12 cellular contexts compared by ENCODE assay signal in genomic region chr2:98924038-98924437, GRCh38. TPM values are rescaled to one million over a fixed set of nuclear protein-coding genes. Genes with fewer than 3 reads are reported as not detected.
DNase-seq lines count a peak whose midpoint lies in the region; TF ChIP-seq lines count a peak whose summit lies in the region.
"Had no signal": no experiment of that assay in that cellular context is flagged by ENCODE, and none has a peak within 500 bp of the region (broad histone marks: within the 10 kb centered on the region; RNA-seq: fewer than 3 reads in every experiment).

No MANE protein-coding gene starts in this region.

- DNase-seq in DMS 273 (lab: John Stamatoyannopoulos, UW; ENCODE audit: unreplicated experiment) = peak; percentile 70
- DNase-seq in DMS79 treated with DMSO at 0.1 percent for 48 hours (lab: John Stamatoyannopoulos, UW) = peak; percentile 75
- DNase-seq in posterior vena cava (ENCODE audit: low spot score) = peak; percentile 49
- no peak for DNase-seq in cortex of kidney (lab: John Stamatoyannopoulos, UW)
- no peak for DNase-seq in HEK293T (ENCODE audit: extremely low spot score)
- DNase-seq in cardiac septum (ENCODE audit: low spot score) = no peak
- DNase-seq: BE2C; CD4-positive, alpha-beta memory T cell; GM23248; IMR-90 had no signal

- intact Hi-C loops in posterior vena cava (cut with DNase I) = no loop called here
- intact Hi-C loops in cardiac septum (cut with DNase I) = no loop called here

- CTCF ChIA-PET in HEK293T (lab: Yijun Ruan, JAX) = no interaction called here

- POLR2A ChIA-PET in HEK293T (lab: Yijun Ruan, JAX) = no interaction called here

- H3K27ac ChIP-seq in angular gyrus (ENCODE audit: low read depth, low read length) = peak overlapping the region; percentile 19
- H3K27ac ChIP-seq: C4-2B, GM23248 had no signal

TF ChIP-seq in HEK293T, 16 proteins besides CTCF, POLR2A, EP300 and RAD21:
- no peak for TF ChIP-seq ELF4 (IDR thresholded peaks at IDR 0.05)
- no peak for TF ChIP-seq FOXA1 (IDR thresholded peaks at IDR 0.05)
- TF ChIP-seq LEF1 (IDR thresholded peaks at IDR 0.05; ENCODE audit: borderline replicate concordance) = no peak
- no peak for TF ChIP-seq ZNF384 (IDR thresholded peaks at IDR 0.05)
- TF ChIP-seq ARNT (IDR thresholded peaks at IDR 0.05) = no peak
- no peak for TF ChIP-seq FOXK2 (IDR thresholded peaks at IDR 0.05)
- TF ChIP-seq PKNOX1 (IDR thresholded peaks at IDR 0.05) = no peak
- TF ChIP-seq L3MBTL2 (conservative IDR thresholded peaks at IDR 0.05) = no peak
- no peak for TF ChIP-seq SP1 (IDR thresholded peaks at IDR 0.05)
- no peak for TF ChIP-seq CTBP1 (IDR thresholded peaks at IDR 0.05; ENCODE audit: borderline replicate concordance)
- TF ChIP-seq HDGF (IDR thresholded peaks at IDR 0.05; ENCODE audit: borderline replicate concordance) = no peak
- no peak for TF ChIP-seq SUZ12 (IDR thresholded peaks at IDR 0.05)
TF ChIP-seq in HEK293T: peak in this region for 0.

RNA-seq across cellular contexts. Expression of gene CRACDL, which starts 12.0 kb away (rescaled TPM):
- total RNA-seq in posterior vena cava (1 to 10 TPM; 3.5 to 6.8 TPM), cardiac septum (3.3 TPM)
- total RNA-seq: GM23248, IMR-90 had no signal

Comparison
In these comparisons a context has a peak if more than half of its experiments do, and no peak if none do; other contexts are left out.
1. DNase-seq: peak in DMS 273 (single experiment), DMS79 treated with DMSO at 0.1 percent for 48 hours (single experiment) and posterior vena cava (single experiment); none in cortex of kidney (single experiment), HEK293T (single experiment) and cardiac septum (single experiment).